19 cellular contexts compared by ENCODE assay signal in genomic region chr9:93206576-93207155, GRCh38. TPM values are rescaled to one million over a fixed set of nuclear protein-coding genes. Genes with fewer than 3 reads are reported as not detected.
DNase-seq lines count a peak whose midpoint lies in the region; ATAC-seq and TF ChIP-seq lines count a peak whose summit lies in the region.
"Had no signal": no experiment of that assay in that cellular context is flagged by ENCODE, and none has a peak within 500 bp of the region (broad histone marks: within the 10 kb centered on the region; RNA-seq: fewer than 3 reads in every experiment).

No MANE protein-coding gene starts in this region.

- ATAC-seq in mucosa of descending colon (no peak), HG02852 (IDR thresholded peaks at IDR 0.05; ENCODE audit: unreplicated experiment) (no peak), HG03196 (IDR thresholded peaks at IDR 0.05; ENCODE audit: unreplicated experiment) (no peak), HG02610 (IDR thresholded peaks at IDR 0.05; ENCODE audit: unreplicated experiment) (no peak)
- ATAC-seq: natural killer cell; stimulated activated naive CD8-positive, alpha-beta T cell treated with anti-CD3 and anti-CD28 coated beads, Interleukin-15, amount 100 ng/mL, for 72 hours had no signal

- DNase-seq in Peyer's patch (peak in 1 of 3 donors; percentile 48), esophagus muscularis mucosa (ENCODE audit: extremely low spot score) (no peak), mucosa of descending colon (peak in 2 of 3 donors; percentile 37 to 38), stomach (no peak), epidermal melanocyte (ENCODE audit: insufficient read length, low spot score) (no peak)
- DNase-seq: activated CD4-positive, alpha-beta T cell treated with anti-CD3 and anti-CD28 coated beads, Interleukin-2, amount 50 U/mL, for 4 hours; activated naive CD4-positive, alpha-beta T cell treated with anti-CD3 and anti-CD28 coated beads, Interleukin-2, amount 10 ng/mL, durations not matched to agents 7 days and 5 days; activated T-cell treated with anti-CD3 and anti-CD28 coated beads for 4 hours; erythroblast; immature natural killer cell; natural killer cell; SHP77 treated with DMSO at 0.1 percent for 48 hours; stimulated activated naive CD8-positive, alpha-beta T cell treated with anti-CD3 and anti-CD28 coated beads, Interleukin-15, amount 100 ng/mL, for 72 hours; T-helper 1 cell had no signal

- H3K36me3 ChIP-seq in Peyer's patch, result no peaks in the 10 kb centered on the region
- no peaks in the 10 kb centered on the region for H3K36me3 ChIP-seq in esophagus muscularis mucosa
- no peaks in the 10 kb centered on the region for H3K36me3 ChIP-seq in mucosa of descending colon (ENCODE audit: low read depth)
- H3K36me3 ChIP-seq in stomach, result no peaks in the 10 kb centered on the region

- no peak for TF ChIP-seq CTCF in Peyer's patch (IDR thresholded peaks at IDR 0.05)
- TF ChIP-seq CTCF in esophagus muscularis mucosa (IDR thresholded peaks at IDR 0.05), result no peak
- no peak for TF ChIP-seq CTCF in mucosa of descending colon (IDR thresholded peaks at IDR 0.05)
- TF ChIP-seq CTCF in stomach (IDR thresholded peaks at IDR 0.05), result no peak

- H3K27me3 ChIP-seq in Peyer's patch (no peaks in the 10 kb centered on the region), esophagus muscularis mucosa (no peaks in the 10 kb centered on the region), stomach (no peaks in the 10 kb centered on the region)

- TF ChIP-seq EP300 in esophagus muscularis mucosa (IDR thresholded peaks at IDR 0.05) (no peak), stomach (IDR thresholded peaks at IDR 0.05) (no peak)

- intact Hi-C loops in esophagus muscularis mucosa (cut with DNase I) (no loop called here), mucosa of descending colon (cut with DNase I, micrococcal nuclease) (no loop called here), stomach (cut with DNase I; ENCODE audit: low total_unique reads) (no loop called here)

- TF ChIP-seq POLR2A in Peyer's patch (IDR thresholded peaks at IDR 0.05) (no peak), esophagus muscularis mucosa (IDR thresholded peaks at IDR 0.05; ENCODE audit: low read depth) (no peak), stomach (IDR thresholded peaks at IDR 0.05) (no peak)

- H3K4me3 ChIP-seq in Peyer's patch, result no peak overlapping the region
- H3K4me3 ChIP-seq in esophagus muscularis mucosa, result no peak overlapping the region
- H3K4me3 ChIP-seq in mucosa of descending colon, result no peak overlapping the region
- no peak overlapping the region for H3K4me3 ChIP-seq in stomach

- peaks cover 0 to 81% (median 9%) of the 10 kb centered on the region in 4 donors for H3K4me1 ChIP-seq in Peyer's patch
- peaks cover 70 to 91% (median 76%) of the 10 kb centered on the region in 4 donors for H3K4me1 ChIP-seq in esophagus muscularis mucosa
- H3K4me1 ChIP-seq in mucosa of descending colon (ENCODE audit: low read depth), result peaks cover 44% of the 10 kb centered on the region
- H3K4me1 ChIP-seq in stomach, result peaks cover 41 to 72% (median 57%) of the 10 kb centered on the region in 4 donors

- H3K9me3 ChIP-seq in Peyer's patch (no peaks in the 10 kb centered on the region), esophagus muscularis mucosa (no peaks in the 10 kb centered on the region), mucosa of descending colon (no peaks in the 10 kb centered on the region), stomach (no peaks in the 10 kb centered on the region)

- no CpG with 5 or more reads among the region's 7 CpGs for WGBS in esophagus muscularis mucosa
- 45 to 74% (median 71%) methylated on average over 4 to 7 of the region's 7 CpGs for whole genome bisulfite sequencing in stomach, 5 donors

- H3K27ac ChIP-seq in Peyer's patch (peak overlapping the region in 3 of 4 donors; percentile 42 to 99 (median 94)), esophagus muscularis mucosa (replicated peaks in 1 of 4) (peak overlapping the region; percentile 79 to 86 (median 84)), stomach (peak overlapping the region in 4 of 5 donors; percentile 10 to 80 (median 32))
- H3K27ac ChIP-seq: KMS-11 had no signal

RNA-seq across cellular contexts. Expression of gene WNK2, which starts 22.7 kb away (rescaled TPM):
- 100 to 1,000 TPM; 155 to 577 (median 259) TPM for total RNA-seq in Peyer's patch
- 10 to 100 TPM; 18.6 to 89.9 (median 40.8) TPM for total RNA-seq in esophagus muscularis mucosa
- 100 to 1,000 TPM; 175 to 276 (median 201) TPM for total RNA-seq in mucosa of descending colon
- total RNA-seq in stomach, result 100 to 1,000 TPM in 2 of 5 donors, 10 to 100 TPM in 2, 1 to 10 TPM in 1; 1.2 to 700 (median 33.5) TPM
- polyA plus RNA-seq in stomach, result 10 to 100 TPM in 1 of 3 donors, 1 to 10 TPM in 2; 2.9 to 13.8 (median 8.8) TPM
- total RNA-seq: lung microvascular endothelial cell had no signal
- polyA plus RNA-seq: immature natural killer cell had no signal

Comparison
In these comparisons a context has a peak if more than half of its experiments do, and no peak if none do; other contexts are left out.
1. DNase-seq: peak in mucosa of descending colon (2 of 3); none in esophagus muscularis mucosa (single experiment), stomach (single experiment) and epidermal melanocyte (single experiment).
2. H3K27ac ChIP-seq: peak in every context shown above with its lines; median percentile 94 in Peyer's patch; 84 in esophagus muscularis mucosa; 32 in stomach.